ENCODE assay signal across 2 cellular contexts in the genomic region with DNA sequence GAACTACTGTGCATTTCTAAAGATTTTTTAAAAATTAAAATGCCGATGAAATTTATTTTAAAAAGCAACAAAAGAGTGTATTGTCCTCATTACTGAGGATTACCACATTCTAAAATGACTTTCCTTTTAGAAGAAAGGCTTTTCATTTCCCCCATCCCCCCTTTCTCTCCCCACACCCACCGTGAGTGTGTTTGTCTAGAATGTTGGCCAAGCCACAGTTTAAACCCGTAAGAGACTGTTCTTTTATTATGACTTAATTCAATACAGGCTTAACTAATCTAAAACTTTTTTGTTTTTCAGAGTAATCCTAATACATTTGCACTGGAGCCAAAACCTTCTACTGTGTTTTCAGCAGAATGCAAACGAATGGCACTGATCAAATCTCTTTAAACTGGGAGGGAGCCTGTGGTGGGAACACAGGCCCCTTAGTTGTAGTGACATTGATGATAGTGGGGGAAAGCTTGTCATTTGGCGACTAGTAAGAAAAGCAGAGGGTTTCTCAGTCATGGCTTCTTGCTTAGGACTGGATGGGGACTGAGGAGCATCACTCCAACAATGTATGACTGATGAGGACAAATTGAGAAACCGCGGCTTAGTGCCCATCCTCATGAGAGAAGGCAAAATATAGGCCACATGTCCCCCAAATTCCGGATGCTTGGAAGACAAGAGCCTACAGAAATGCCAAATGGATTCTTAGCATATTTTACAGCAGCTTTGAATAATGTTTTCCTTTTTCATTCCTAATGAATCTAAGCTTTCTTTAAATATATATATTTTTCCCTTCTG.
TF ChIP-seq lines count a peak whose summit lies in the region.

No MANE protein-coding gene starts in this region.

TF ChIP-seq in IMR-90, 13 proteins besides CTCF, POLR2A, EP300 and RAD21:
- TF ChIP-seq CEBPB (IDR thresholded peaks at IDR 0.05; ENCODE audit: low read depth, low read length) (no peak), RFX5 (IDR thresholded peaks at IDR 0.05; ENCODE audit: low read depth, low read length) (no peak), MXI1 (IDR thresholded peaks at IDR 0.05; ENCODE audit: borderline replicate concordance, low read depth, low read length) (no peak), BHLHE40 (IDR thresholded peaks at IDR 0.05; ENCODE audit: low read depth, low read length) (no peak), SMC3 (IDR thresholded peaks at IDR 0.05; ENCODE audit: low read depth, low read length) (no peak), NFE2L2 (IDR thresholded peaks at IDR 0.05; ENCODE audit: low read depth, low read length) (no peak), MAZ (IDR thresholded peaks at IDR 0.05; ENCODE audit: borderline replicate concordance, low read depth, low read length) (no peak), RCOR1 (IDR thresholded peaks at IDR 0.05; ENCODE audit: insufficient replicate concordance, low read length) (no peak), FOS (IDR thresholded peaks at IDR 0.05; ENCODE audit: low read depth, low read length) (no peak), MAFK (IDR thresholded peaks at IDR 0.05; ENCODE audit: low read depth, low read length) (no peak), CHD1 (IDR thresholded peaks at IDR 0.05; ENCODE audit: low read depth, low read length) (no peak)
- TF ChIP-seq, protein P1, sequence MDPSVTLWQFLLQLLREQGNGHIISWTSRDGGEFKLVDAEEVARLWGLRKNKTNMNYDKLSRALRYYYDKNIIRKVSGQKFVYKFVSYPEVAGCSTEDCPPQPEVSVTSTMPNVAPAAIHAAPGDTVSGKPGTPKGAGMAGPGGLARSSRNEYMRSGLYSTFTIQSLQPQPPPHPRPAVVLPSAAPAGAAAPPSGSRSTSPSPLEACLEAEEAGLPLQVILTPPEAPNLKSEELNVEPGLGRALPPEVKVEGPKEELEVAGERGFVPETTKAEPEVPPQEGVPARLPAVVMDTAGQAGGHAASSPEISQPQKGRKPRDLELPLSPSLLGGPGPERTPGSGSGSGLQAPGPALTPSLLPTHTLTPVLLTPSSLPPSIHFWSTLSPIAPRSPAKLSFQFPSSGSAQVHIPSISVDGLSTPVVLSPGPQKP (IDR thresholded peaks at IDR 0.05; ENCODE audit: borderline replicate concordance, low read depth, low read length), result no peak
- TF ChIP-seq, protein P2, sequence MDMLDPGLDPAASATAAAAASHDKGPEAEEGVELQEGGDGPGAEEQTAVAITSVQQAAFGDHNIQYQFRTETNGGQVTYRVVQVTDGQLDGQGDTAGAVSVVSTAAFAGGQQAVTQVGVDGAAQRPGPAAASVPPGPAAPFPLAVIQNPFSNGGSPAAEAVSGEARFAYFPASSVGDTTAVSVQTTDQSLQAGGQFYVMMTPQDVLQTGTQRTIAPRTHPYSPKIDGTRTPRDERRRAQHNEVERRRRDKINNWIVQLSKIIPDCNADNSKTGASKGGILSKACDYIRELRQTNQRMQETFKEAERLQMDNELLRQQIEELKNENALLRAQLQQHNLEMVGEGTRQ (IDR thresholded peaks at IDR 0.05; ENCODE audit: low read depth, low read length), result no peak
TF ChIP-seq in IMR-90: peak in this region for 0.

TF ChIP-seq in H1, 55 proteins besides CTCF, POLR2A, EP300 and RAD21:
- TF ChIP-seq, protein P3, sequence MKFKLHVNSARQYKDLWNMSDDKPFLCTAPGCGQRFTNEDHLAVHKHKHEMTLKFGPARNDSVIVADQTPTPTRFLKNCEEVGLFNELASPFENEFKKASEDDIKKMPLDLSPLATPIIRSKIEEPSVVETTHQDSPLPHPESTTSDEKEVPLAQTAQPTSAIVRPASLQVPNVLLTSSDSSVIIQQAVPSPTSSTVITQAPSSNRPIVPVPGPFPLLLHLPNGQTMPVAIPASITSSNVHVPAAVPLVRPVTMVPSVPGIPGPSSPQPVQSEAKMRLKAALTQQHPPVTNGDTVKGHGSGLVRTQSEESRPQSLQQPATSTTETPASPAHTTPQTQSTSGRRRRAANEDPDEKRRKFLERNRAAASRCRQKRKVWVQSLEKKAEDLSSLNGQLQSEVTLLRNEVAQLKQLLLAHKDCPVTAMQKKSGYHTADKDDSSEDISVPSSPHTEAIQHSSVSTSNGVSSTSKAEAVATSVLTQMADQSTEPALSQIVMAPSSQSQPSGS (IDR thresholded peaks at IDR 0.05; ENCODE audit: low read length), result no peak
- TF ChIP-seq GABPA (IDR thresholded peaks at IDR 0.05; ENCODE audit: borderline replicate concordance, insufficient read depth, low read length) (no peak), CREB1 (IDR thresholded peaks at IDR 0.05) (no peak), RXRA (IDR thresholded peaks at IDR 0.05; ENCODE audit: insufficient read depth, low read depth, low read length) (no peak), RNF2 (IDR thresholded peaks at IDR 0.05; ENCODE audit: borderline replicate concordance, low read depth, low read length, missing control alignments, poor library complexity, severe bottlenecking) (no peak), SUZ12 (IDR thresholded peaks at IDR 0.05; ENCODE audit: low read length) (no peak), CTBP2 (IDR thresholded peaks at IDR 0.05; ENCODE audit: borderline replicate concordance, insufficient read depth, insufficient read length, low read length) (no peak), RFX5 (IDR thresholded peaks at IDR 0.05; ENCODE audit: borderline replicate concordance, low read depth, low read length) (no peak), SP2 (IDR thresholded peaks at IDR 0.05; ENCODE audit: low read length) (no peak), BRCA1 (IDR thresholded peaks at IDR 0.05; ENCODE audit: low read depth, low read length) (no peak), GTF2F1 (IDR thresholded peaks at IDR 0.05; ENCODE audit: borderline replicate concordance, low read depth, low read length) (no peak)
